18 cellular contexts compared by ENCODE assay signal in genomic region chr3:95401693-95402092, GRCh38.
DNase-seq lines count a peak whose midpoint lies in the region; TF ChIP-seq lines count a peak whose summit lies in the region.
"Had no signal": no experiment of that assay in that cellular context is flagged by ENCODE, and none has a peak within 500 bp of the region (broad histone marks: within the 10 kb centered on the region; RNA-seq: fewer than 3 reads in every experiment).

No MANE protein-coding gene starts in this region.

- DNase-seq in G401 (ENCODE audit: low spot score) (peak; percentile 52), NCI-H69 (lab: John Stamatoyannopoulos, UW) (peak; percentile 47), cerebellar cortex (ENCODE audit: low spot score) (peak; percentile 56), NCI-H748 (lab: John Stamatoyannopoulos, UW; ENCODE audit: unreplicated experiment) (no peak), neuronal stem cell (ENCODE audit: low spot score) (no peak), Calu3 (no peak)
- DNase-seq: Caco-2; CD4-positive, CD25-positive, alpha-beta regulatory T cell; CD8-positive, alpha-beta T cell; DMS 273 treated with DMSO at 0.1 percent for 48 hours; DMS79 treated with DMSO at 0.1 percent for 48 hours; GM23248; H7; HCEC 1CT had no signal

- H2BK120ac ChIP-seq in neuronal stem cell (ENCODE audit: low read depth, low read length), result no peak overlapping the region

- no TSS peak for BruUV-seq in Calu3 (replicated peaks; lab: Mats Ljungman, UMichigan)

- no peak overlapping the region for H3K4ac ChIP-seq in neuronal stem cell (ENCODE audit: low read length)

- no peak overlapping the region for H3K9ac ChIP-seq in neuronal stem cell (ENCODE audit: low read depth, low read length, poor library complexity)
- H3K9ac ChIP-seq: BLaER1, GM23248 had no signal

- no peak for TF ChIP-seq CTCF in Calu3 (IDR thresholded peaks at IDR 0.05; ENCODE audit: unreplicated experiment)

- no peak overlapping the region for H3K4me2 ChIP-seq in neuronal stem cell (ENCODE audit: insufficient read depth, low read length, poor library complexity, severe bottlenecking)
- H3K4me2 ChIP-seq: BLaER1 had no signal

- H3K23ac ChIP-seq in neuronal stem cell (ENCODE audit: low read depth, low read length, poor library complexity), result no peak overlapping the region

- no peak overlapping the region for H2BK15ac ChIP-seq in neuronal stem cell (ENCODE audit: low read length)

- H3K27me3 Mint-ChIP-seq in Calu3 (ENCODE audit: unreplicated experiment), result no peaks in the 10 kb centered on the region
- H3K27me3 Mint-ChIP-seq: B cell; CD4-positive, CD25-positive, alpha-beta regulatory T cell had no signal

- H3K36me3 ChIP-seq in neuronal stem cell (replicated peaks in 1 of 2; ENCODE audit: control insufficient read depth in 2 of 2, insufficient read depth in 2 of 2, low read length in 2 of 2), result no peaks in the 10 kb centered on the region
- H3K36me3 ChIP-seq: BLaER1 had no signal

- H3K14ac ChIP-seq in neuronal stem cell (ENCODE audit: low read length), result no peak overlapping the region

- no peaks in the 10 kb centered on the region for H3K4me1 ChIP-seq in neuronal stem cell (ENCODE audit: control insufficient read depth in 2 of 2, insufficient read depth in 1 of 2, low read depth in 1 of 2, low read length in 2 of 2)
- H3K4me1 ChIP-seq: BLaER1 had no signal

- intact Hi-C loops in Calu3 (cut with micrococcal nuclease; ENCODE audit: unreplicated experiment), result no loop called here

- no peak overlapping the region for H4K91ac ChIP-seq in neuronal stem cell (ENCODE audit: low read depth, low read length, poor library complexity)

- in situ Hi-C loops in G401 (cut with HindIII; ENCODE audit: low sequenced_read_pairs), result no loop called here

- H3K18ac ChIP-seq in neuronal stem cell (ENCODE audit: low read length), result no peak overlapping the region

- no peak overlapping the region for H3K27ac ChIP-seq in neuronal stem cell (replicated peaks; ENCODE audit: low read length)
- H3K27ac ChIP-seq: 22Rv1, BLaER1, C4-2B, GM23248 had no signal

- no peaks in the 10 kb centered on the region for H3K9me3 ChIP-seq in neuronal stem cell (replicated peaks in 1 of 2; ENCODE audit: control insufficient read depth in 2 of 2, insufficient read depth in 1 of 2, low read depth in 1 of 2, low read length in 2 of 2)
- H3K9me3 ChIP-seq: BLaER1, Caco-2 had no signal

- CTCF ChIA-PET in Calu3 (lab: Charles Lee), result no interaction called here

- no peaks in the 10 kb centered on the region for H3K27me3 ChIP-seq in neuronal stem cell (ENCODE audit: control insufficient read depth in 3 of 3, insufficient read depth in 3 of 3, low read depth in 1 of 3, low read length in 3 of 3)
- H3K27me3 ChIP-seq: BLaER1 had no signal

- no peak overlapping the region for H3K4me3 ChIP-seq in neuronal stem cell (ENCODE audit: low read length in 2 of 2)
- H3K4me3 ChIP-seq: BLaER1, GM23248 had no signal

- no peak overlapping the region for H2AFZ ChIP-seq in neuronal stem cell (ENCODE audit: low read length)
- H2AFZ ChIP-seq: GM23248 had no signal

- H3K4me3 Mint-ChIP-seq in Calu3 (ENCODE audit: low read depth, unreplicated experiment), result no peak overlapping the region
- H3K4me3 Mint-ChIP-seq: B cell; CD4-positive, CD25-positive, alpha-beta regulatory T cell; CD8-positive, alpha-beta T cell had no signal

- H4K8ac ChIP-seq in neuronal stem cell (ENCODE audit: low read depth, low read length), result no peak overlapping the region

- no peaks in the 10 kb centered on the region for H3K9me3 Mint-ChIP-seq in Calu3 (ENCODE audit: low read depth, unreplicated experiment)

- H3K79me1 ChIP-seq in neuronal stem cell (ENCODE audit: low read depth, low read length), result no peaks in the 10 kb centered on the region

- no peak overlapping the region for H2AK5ac ChIP-seq in neuronal stem cell (ENCODE audit: low read depth, low read length)

- no peaks in the 10 kb centered on the region for H3K36me3 Mint-ChIP-seq in Calu3 (ENCODE audit: insufficient read depth, unreplicated experiment)
- H3K36me3 Mint-ChIP-seq: CD4-positive, CD25-positive, alpha-beta regulatory T cell; CD8-positive, alpha-beta T cell had no signal

- peaks cover 8% of the 10 kb centered on the region for H3K4me1 Mint-ChIP-seq in Calu3 (ENCODE audit: low read depth, unreplicated experiment)
- H3K4me1 Mint-ChIP-seq: B cell; CD4-positive, CD25-positive, alpha-beta regulatory T cell had no signal

- H2BK12ac ChIP-seq in neuronal stem cell (ENCODE audit: low read length), result no peak overlapping the region

- no peak overlapping the region for H2BK5ac ChIP-seq in neuronal stem cell (ENCODE audit: low read length)

- no peak overlapping the region for H3K27ac Mint-ChIP-seq in Calu3 (ENCODE audit: unreplicated experiment)
- H3K27ac Mint-ChIP-seq: B cell; CD4-positive, CD25-positive, alpha-beta regulatory T cell; CD8-positive, alpha-beta T cell had no signal

- no CpG with 5 or more reads among the region's 2 CpGs for WGBS in neuronal stem cell (ENCODE audit: extremely low coverage in 2 of 2, insufficient read length in 2 of 2, insufficient replicate concordance in 1 of 2), 2 donors

Comparison
In these comparisons a context has a peak if more than half of its experiments do, and no peak if none do; other contexts are left out.
1. DNase-seq: peak in G401 (single experiment), NCI-H69 (single experiment) and cerebellar cortex (single experiment); none in NCI-H748 (single experiment), neuronal stem cell (single experiment) and Calu3 (single experiment).